Comparison of ENCODE assay signal across 9 cellular contexts in genomic region chr6:43725643-43726580, GRCh38. TPM values are rescaled to one million over a fixed set of nuclear protein-coding genes. Genes with fewer than 3 reads are reported as not detected.
DNase-seq lines count a peak whose midpoint lies in the region; ATAC-seq and TF ChIP-seq lines count a peak whose summit lies in the region.
"Had no signal": no experiment of that assay in that cellular context is flagged by ENCODE, and none has a peak within 500 bp of the region (broad histone marks: within the 10 kb centered on the region; RNA-seq: fewer than 3 reads in every experiment).

No MANE protein-coding gene starts in this region.

- WGBS in smooth muscle cell (ENCODE audit: low lambda C conversion rate), result 94% methylated on average over 7 of the region's 7 CpGs
- WGBS in testis, 2 donors, result 88 to 93% methylated on average over 7 of the region's 7 CpGs

- H3K9me3 ChIP-seq in PC-3 (ENCODE audit: low read length), result peaks cover 3% of the 10 kb centered on the region; the same call in 1 of the 2 replicates
- no peaks in the 10 kb centered on the region for H3K9me3 ChIP-seq in smooth muscle cell (replicated peaks; ENCODE audit: low read depth)
- H3K9me3 ChIP-seq in testis, result no peaks in the 10 kb centered on the region

- H3K27ac ChIP-seq in PC-3 (ENCODE audit: low read length) (no peak overlapping the region), smooth muscle cell (ENCODE audit: low read depth) (no peak overlapping the region), testis (no peak overlapping the region)

- H3K9ac ChIP-seq in PC-3 (ENCODE audit: low read length), result no peak overlapping the region
- H3K9ac ChIP-seq in smooth muscle cell (ENCODE audit: low read depth), result peak overlapping the region; percentile 7

- H3K9me2 ChIP-seq in PC-3 (replicated peaks; ENCODE audit: low read length), result no peaks in the 10 kb centered on the region

- H2AFZ ChIP-seq in PC-3 (ENCODE audit: low read length), result no peak overlapping the region
- H2AFZ ChIP-seq in smooth muscle cell (ENCODE audit: low read depth), result no peak overlapping the region

- BruUV-seq in PC-3 (replicated peaks; lab: Mats Ljungman, UMichigan), result TSS peak; percentile 44

- H3K4me1 ChIP-seq in PC-3 (ENCODE audit: insufficient read depth, low read length) (peaks cover 30% of the 10 kb centered on the region), smooth muscle cell (ENCODE audit: low read depth) (peaks cover 5% of the 10 kb centered on the region), testis (no peaks in the 10 kb centered on the region)

- H3K36me3 ChIP-seq in PC-3 (ENCODE audit: low read depth, low read length) (no peaks in the 10 kb centered on the region), smooth muscle cell (ENCODE audit: low read depth) (no peaks in the 10 kb centered on the region), testis (ENCODE audit: low read depth, missing control alignments) (no peaks in the 10 kb centered on the region)

- POLR2A ChIA-PET in activated CD4-positive, alpha-beta T cell treated with anti-CD3 and anti-CD28 coated beads for 36 hours (lab: Charles Lee), result interaction anchor here (1.0 to 2.0 kb wide), 3 partner anchors 44 to 521 kb away, joined by 3 to 10 read pairs (median 4); partner anchors contain the start of genes HSP90AB1 and VEGFA
- POLR2A ChIA-PET in PC-3 (lab: Charles Lee; ENCODE audit: unreplicated experiment), result no interaction called here

- no peaks in the 10 kb centered on the region for H4K20me1 ChIP-seq in PC-3 (ENCODE audit: low read length)
- H4K20me1 ChIP-seq in smooth muscle cell (ENCODE audit: low read depth), result no peaks in the 10 kb centered on the region

- CTCF ChIA-PET in activated CD4-positive, alpha-beta T cell treated with anti-CD3 and anti-CD28 coated beads for 36 hours (lab: Charles Lee), result interaction anchor here (0.5 to 2.6 kb wide), 11 partner anchors 11 to 355 kb away, joined by 3 to 29 read pairs (median 6); partner anchors contain the start of gene VEGFA
- CTCF ChIA-PET in PC-3 (lab: Charles Lee), result interaction anchor here (0.6 to 1.7 kb wide), 2 partner anchors 13 to 44 kb away, joined by 6 to 10 read pairs; partner anchors contain the start of gene VEGFA

- H3K4me1 Mint-ChIP-seq in activated CD4-positive, alpha-beta T cell treated with anti-CD3 and anti-CD28 coated beads for 36 hours, result peaks cover 26% of the 10 kb centered on the region
- peaks cover 13% of the 10 kb centered on the region for H3K4me1 Mint-ChIP-seq in chondrocyte (ENCODE audit: low read depth)

- H3K27me3 Mint-ChIP-seq in activated CD4-positive, alpha-beta T cell treated with anti-CD3 and anti-CD28 coated beads for 36 hours, result no peaks in the 10 kb centered on the region
- no peaks in the 10 kb centered on the region for H3K27me3 Mint-ChIP-seq in chondrocyte (ENCODE audit: low read depth)

- peak; percentile 35 for DNase-seq in activated CD4-positive, alpha-beta T cell treated with anti-CD3 and anti-CD28 coated beads for 36 hours
- DNase-seq in activated CD4-positive, alpha-beta T cell treated with anti-CD3 and anti-CD28 coated beads, Interleukin-2, amount 50 U/mL, for 1 hour, result no peak
- DNase-seq in PC-3, result no peak
- DNase-seq in chondrocyte (ENCODE audit: low spot score), result peak; percentile 33
- no peak for DNase-seq in smooth muscle cell (lab: John Stamatoyannopoulos, UW; ENCODE audit: unreplicated experiment)
- DNase-seq in testis, result no peak
- no peak for DNase-seq in DMS 273 treated with DMSO at 0.1 percent for 48 hours (lab: John Stamatoyannopoulos, UW)
- DNase-seq: cortex of kidney had no signal

- H3K27me3 ChIP-seq in PC-3 (ENCODE audit: low read length) (no peaks in the 10 kb centered on the region), smooth muscle cell (ENCODE audit: low read depth) (no peaks in the 10 kb centered on the region), testis (no peaks in the 10 kb centered on the region)

- intact Hi-C loops in activated CD4-positive, alpha-beta T cell treated with anti-CD3 and anti-CD28 coated beads for 36 hours (cut with DNase I, micrococcal nuclease), result loop anchor here (1.0 to 5.0 kb wide), 5 partner anchors 39 to 353 kb away; partner anchors contain the start of genes MRPS18A (in 2 of the 2) and VEGFA (in 1 of the 2)
- intact Hi-C loops in PC-3 (cut with micrococcal nuclease) (loop anchor here (10.0 kb wide), 2 partner anchors 49 to 61 kb away; partner anchors contain the start of gene VEGFA), testis (cut with DNase I; ENCODE audit: low total_unique reads) (no loop called here)

- H3F3A ChIP-seq in PC-3 (ENCODE audit: low read length, unreplicated experiment) (no peaks in the 10 kb centered on the region), smooth muscle cell (ENCODE audit: low read depth) (no peaks in the 10 kb centered on the region)

- TF ChIP-seq POLR2A in testis (IDR thresholded peaks at IDR 0.05), result no peak

- H3K4me2 ChIP-seq in PC-3 (ENCODE audit: low read length) (peak overlapping the region; percentile 75), smooth muscle cell (peak overlapping the region; percentile 33)

- peak overlapping the region; percentile 48 for H3K4me3 Mint-ChIP-seq in activated CD4-positive, alpha-beta T cell treated with anti-CD3 and anti-CD28 coated beads for 36 hours
- no peak overlapping the region for H3K4me3 Mint-ChIP-seq in chondrocyte (ENCODE audit: unreplicated experiment)

- no peaks in the 10 kb centered on the region for H3K79me2 ChIP-seq in PC-3 (ENCODE audit: low read length)
- no peaks in the 10 kb centered on the region for H3K79me2 ChIP-seq in smooth muscle cell (ENCODE audit: low read depth)

- H3K4me3 ChIP-seq in PC-3 (ENCODE audit: low read length) (no peak overlapping the region), smooth muscle cell (no peak overlapping the region), testis (no peak overlapping the region)

- peak; percentile 8 for ATAC-seq in activated CD4-positive, alpha-beta T cell treated with anti-CD3 and anti-CD28 coated beads for 36 hours
- ATAC-seq in PC-3, result no peak
- ATAC-seq in HG03457 (IDR thresholded peaks at IDR 0.05; ENCODE audit: unreplicated experiment), result no peak

- H3K9me3 Mint-ChIP-seq in activated CD4-positive, alpha-beta T cell treated with anti-CD3 and anti-CD28 coated beads for 36 hours (ENCODE audit: low read depth), result peaks cover 5% of the 10 kb centered on the region
- H3K9me3 Mint-ChIP-seq in chondrocyte (ENCODE audit: low read depth), result peaks cover 5% of the 10 kb centered on the region

- TF ChIP-seq CTCF in PC-3 (conservative IDR thresholded peaks at IDR 0.05; ENCODE audit: low read depth, low read length) (no peak), chondrocyte (IDR thresholded peaks at IDR 0.05) (no peak), smooth muscle cell (IDR thresholded peaks at IDR 0.05; ENCODE audit: borderline replicate concordance, insufficient read depth, poor library complexity, severe bottlenecking) (no peak), testis (IDR thresholded peaks at IDR 0.05) (no peak)

- peak overlapping the region; percentile 90 for H3K27ac Mint-ChIP-seq in activated CD4-positive, alpha-beta T cell treated with anti-CD3 and anti-CD28 coated beads for 36 hours
- peak overlapping the region; percentile 45 for H3K27ac Mint-ChIP-seq in chondrocyte (ENCODE audit: unreplicated experiment)

- peaks cover under 1% of the 10 kb centered on the region for H3K36me3 Mint-ChIP-seq in activated CD4-positive, alpha-beta T cell treated with anti-CD3 and anti-CD28 coated beads for 36 hours (ENCODE audit: low read depth)
- H3K36me3 Mint-ChIP-seq in chondrocyte (ENCODE audit: low read depth), result no peaks in the 10 kb centered on the region

RNA-seq across cellular contexts. Expression of gene MRPS18A, which starts 38.3 kb away (rescaled TPM):
- 10 to 100 TPM; 54.0 to 68.7 TPM for total RNA-seq in activated CD4-positive, alpha-beta T cell treated with anti-CD3 and anti-CD28 coated beads for 36 hours
- total RNA-seq in PC-3 (2014; rRNA removed) (91.5 and 105 TPM in 2 replicates), chondrocyte (26.3 to 27.4 TPM (median 26.8 TPM) in 3 replicates), smooth muscle cell (30.9 and 40.4 TPM in 2 replicates), testis (10 to 100 TPM; 37.5 to 48.6 TPM)
- polyA plus RNA-seq in smooth muscle cell (59.9 and 73.7 TPM in 2 replicates), testis (ENCODE audit: insufficient read depth, low read depth, low replicate concordance) (63.0 TPM)

RNA-seq across cellular contexts. Expression of gene VEGFA, which starts 44.1 kb away (rescaled TPM):
- total RNA-seq in activated CD4-positive, alpha-beta T cell treated with anti-CD3 and anti-CD28 coated beads for 36 hours, result 10 to 100 TPM; 64.6 to 72.8 TPM
- total RNA-seq in PC-3 (2014; rRNA removed) (146 and 190 TPM in 2 replicates), chondrocyte (24.8 to 139 TPM (median 137 TPM) in 3 replicates), smooth muscle cell (120 and 136 TPM in 2 replicates), testis (10 to 100 TPM in 1 of 2 donors, 1 to 10 TPM in 1; 6.1 to 15.2 TPM)
- polyA plus RNA-seq in smooth muscle cell (116 and 143 TPM in 2 replicates), testis (ENCODE audit: insufficient read depth, low read depth, low replicate concordance) (14.9 TPM)

Comparison
In these comparisons a context has a peak if more than half of its experiments do, and no peak if none do; other contexts are left out.
1. DNase-seq: peak in activated CD4-positive, alpha-beta T cell treated with anti-CD3 and anti-CD28 coated beads for 36 hours (single experiment) and chondrocyte (single experiment); none in activated CD4-positive, alpha-beta T cell treated with anti-CD3 and anti-CD28 coated beads, Interleukin-2, amount 50 U/mL, for 1 hour (single experiment), PC-3 (single experiment), smooth muscle cell (single experiment), testis (single experiment) and DMS 273 treated with DMSO at 0.1 percent for 48 hours (single experiment).